Comparison of ENCODE assay signal across 31 cellular contexts in genomic region chr17:68809148-68809547, GRCh38.
"Had no signal": no experiment of that assay in that cellular context is flagged by ENCODE, and none has a peak within 500 bp of the region (broad histone marks: within the 10 kb centered on the region; RNA-seq: fewer than 3 reads in every experiment).

No MANE protein-coding gene starts in this region.

- H3K4me3 ChIP-seq: ascending aorta, cardiac muscle cell, PC-9, SJCRH30, SK-N-MC had no signal

- H3K4me1 ChIP-seq: SJCRH30 had no signal

- H3K9me3 ChIP-seq: ascending aorta, SJCRH30 had no signal

- H3K27me3 ChIP-seq: ascending aorta, cardiac muscle cell had no signal

- H3K36me3 ChIP-seq: ascending aorta, cardiac muscle cell, SJCRH30, WERI-Rb-1 had no signal

- DNase-seq: activated CD4-positive, alpha-beta T cell treated with anti-CD3 and anti-CD28 coated beads for 1 hour; activated CD4-positive, alpha-beta T cell treated with anti-CD3 and anti-CD28 coated beads, Interleukin-2, amount 10 ng/mL, durations not matched to agents 24 days and 14 days; activated CD4-positive, alpha-beta T cell treated with anti-CD3 and anti-CD28 coated beads, Interleukin-2, amount 50 U/mL, for 4 hours; activated CD4-positive, CD25-positive, alpha-beta regulatory T cell; activated CD8-positive, alpha-beta T cell treated with anti-CD3 and anti-CD28 coated beads for 36 hours; activated effector memory CD4-positive, alpha-beta T cell treated with anti-CD3 and anti-CD28 coated beads, Interleukin-2, amount 50 U/mL, for 16 hours; activated naive CD4-positive, alpha-beta T cell; activated naive CD4-positive, alpha-beta T cell treated with anti-CD3 and anti-CD28 coated beads, Interleukin-2, amount 50 U/mL, for 16 hours; activated naive CD8-positive, alpha-beta T cell treated with anti-CD3 and anti-CD28 coated beads, Interleukin-2, amount 10 ng/mL, durations not matched to agents 7 days and 5 days; activated T-cell treated with anti-CD3 and anti-CD28 coated beads, Interleukin-2, amount 50 U/mL, for 1 hour; activated T-cell treated with anti-CD3 and anti-CD28 coated beads, Interleukin-2, amount 50 U/mL, for 72 hours; amygdala; Karpas-422; KBM-7; NCI-H1105; NCI-H1417 treated with DMSO at 0.1 percent for 48 hours; NCI-H1930; NCI-H2081 treated with DMSO at 0.1 percent for 48 hours; NCI-H345; NCI-H524 treated with DMSO at 0.1 percent for 48 hours; NK-92 treated with Interleukin-12 subunit alpha and Interleukin-12 subunit beta, amount 100 ng/mL, for 24 hours; PC-9; SHP77; SJCRH30; T1000; WERI-Rb-1 had no signal

- ATAC-seq: activated CD8-positive, alpha-beta T cell treated with anti-CD3 and anti-CD28 coated beads for 36 hours; activated T-cell treated with anti-CD3 and anti-CD28 coated beads, Interleukin-2, amount 50 U/mL, for 72 hours; activated T-helper 17 cell treated with anti-CD3 and anti-CD28 coated beads, Interleukin-2, amount 50 U/mL, for 72 hours had no signal

- H3K27ac ChIP-seq: ascending aorta, cardiac muscle cell, PC-9, RWPE1, SJCRH30, SK-N-MC, WERI-Rb-1 had no signal
